In genomic region chr5:149037819-149038218, GRCh38 we compare ENCODE assay signal across 13 cellular contexts. TPM values are rescaled to one million over a fixed set of nuclear protein-coding genes. Genes with fewer than 3 reads are reported as not detected.
DNase-seq lines count a peak whose midpoint lies in the region; ATAC-seq, FAIRE-seq and TF ChIP-seq lines count a peak whose summit lies in the region.
"Had no signal": no experiment of that assay in that cellular context is flagged by ENCODE, and none has a peak within 500 bp of the region (broad histone marks: within the 10 kb centered on the region; RNA-seq: fewer than 3 reads in every experiment).

No MANE protein-coding gene starts in this region.

- no peaks in the 10 kb centered on the region for H3K79me2 ChIP-seq in endothelial cell of umbilical vein (ENCODE audit: control insufficient read depth, insufficient read depth, low read length)

- ATAC-seq in HG03060 (IDR thresholded peaks at IDR 0.05; ENCODE audit: low read depth, unreplicated experiment) (peak; percentile 53), GM19395 (IDR thresholded peaks at IDR 0.05; ENCODE audit: unreplicated experiment) (no peak)

- H2AFZ ChIP-seq in endothelial cell of umbilical vein (ENCODE audit: low read depth, low read length) = peak overlapping the region; percentile 56

- dilution Hi-C loops in endothelial cell of umbilical vein (cut with MboI; ENCODE audit: extremely low pct_ligation_motif_present, low sequenced_read_pairs) = no loop called here

- peaks cover 0 to 2% (median 0%) of the 10 kb centered on the region in 3 donors for H3K27me3 Mint-ChIP-seq in CD14-positive monocyte (ENCODE audit: low read depth in 3 of 3)

- intact Hi-C loops in CD14-positive monocyte (cut with micrococcal nuclease) = loop anchor here (10.0 kb wide), 3 partner anchors 303 to 853 kb away; no protein-coding TSS in a partner anchor
- intact Hi-C loops in endothelial cell of umbilical vein (cut with micrococcal nuclease) = loop anchor here (5.0 to 10.0 kb wide), 3 partner anchors 189 to 851 kb away; no protein-coding TSS in a partner anchor

- no peaks in the 10 kb centered on the region for H3K36me3 ChIP-seq in endothelial cell of umbilical vein (ENCODE audit: control insufficient read depth in 2 of 2, extremely low read depth in 1 of 2, insufficient read depth in 2 of 2, low read length in 2 of 2)
- H3K36me3 ChIP-seq: BE2C, cardiac muscle cell had no signal

- H3K27ac Mint-ChIP-seq in CD14-positive monocyte = peak overlapping the region in 6 of 7 donors; percentile 23 to 86 (median 72)

- POLR2A ChIA-PET in endothelial cell of umbilical vein (lab: Charles Lee) = no interaction called here

- H3K4me1 ChIP-seq in endothelial cell of umbilical vein (ENCODE audit: control insufficient read depth, extremely low read depth, insufficient read depth, low read length) = peaks cover 50% of the 10 kb centered on the region

- DNase-seq in CD14-positive monocyte (ENCODE audit: low spot score) (no peak), RPMI7951 (ENCODE audit: low read depth) (peak; percentile 69), endothelial cell of umbilical vein (ENCODE audit: low read depth, low spot score) (no peak), NCI-H2081 treated with DMSO at 0.1 percent for 48 hours (lab: John Stamatoyannopoulos, UW) (no peak), NCI-H510A treated with DMSO at 0.1 percent for 48 hours (lab: John Stamatoyannopoulos, UW) (no peak), DMS114 treated with DMSO at 0.1 percent for 48 hours (lab: John Stamatoyannopoulos, UW; ENCODE audit: unreplicated experiment) (no peak)
- DNase-seq: activated T-cell treated with anti-CD3 and anti-CD28 coated beads, Interleukin-2, amount 50 U/mL, for 24 hours; BE2C; NCI-H82; stimulated activated naive CD4-positive, alpha-beta T cell treated with Interleukin-2 at 50 U/mL for 16 hours had no signal

- H3K27me3 ChIP-seq in endothelial cell of umbilical vein (ENCODE audit: control insufficient read depth in 2 of 2, insufficient read depth in 2 of 2, low read length in 2 of 2) = no peaks in the 10 kb centered on the region
- H3K27me3 ChIP-seq: BE2C, cardiac muscle cell had no signal

- peak overlapping the region in 1 of 2 donors; percentile 40 for H3K4me3 Mint-ChIP-seq in CD14-positive monocyte
- H3K4me3 Mint-ChIP-seq: activated T-cell treated with anti-CD3 and anti-CD28 coated beads, Interleukin-2, amount 50 U/mL, for 24 hours had no signal

- H3K4me2 ChIP-seq in endothelial cell of umbilical vein (ENCODE audit: insufficient read depth, low read length) = no peak overlapping the region

- no TSS peak for BruUV-seq in endothelial cell of umbilical vein (replicated peaks; lab: Mats Ljungman, UMichigan)

- CTCF ChIA-PET in endothelial cell of umbilical vein (lab: Charles Lee) = interaction anchor here (1.3 to 9.6 kb wide), 7 partner anchors 35 to 305 kb away, joined by 5 to 278 read pairs (median 69); no protein-coding TSS in a partner anchor

- TF ChIP-seq CTCF in CD14-positive monocyte (IDR thresholded peaks at IDR 0.05) (no peak), endothelial cell of umbilical vein (IDR thresholded peaks at IDR 0.05; ENCODE audit: extremely low read depth in 1 of 2, insufficient read depth in 1 of 2, low read depth in 1 of 2, low read length in 2 of 2) (no peak)

- H3K36me3 Mint-ChIP-seq in CD14-positive monocyte = no peaks in the 10 kb centered on the region

- no peak for FAIRE-seq in endothelial cell of umbilical vein (lab: Jason Lieb, UNC)

- H3K4me1 Mint-ChIP-seq in CD14-positive monocyte = peaks cover 66% of the 10 kb centered on the region

- peak overlapping the region; percentile 66 for H3K27ac ChIP-seq in endothelial cell of umbilical vein (ENCODE audit: insufficient read depth, low read depth, low read length)
- H3K27ac ChIP-seq: cardiac muscle cell had no signal

- no peak for TF ChIP-seq POLR2A in endothelial cell of umbilical vein (IDR thresholded peaks at IDR 0.05; ENCODE audit: low read depth, low read length)

- no peaks in the 10 kb centered on the region for H3K9me3 ChIP-seq in endothelial cell of umbilical vein (replicated peaks; ENCODE audit: control insufficient read depth, insufficient read depth, low read length)
- H3K9me3 ChIP-seq: BE2C had no signal

- no peaks in the 10 kb centered on the region for H3K9me3 Mint-ChIP-seq in CD14-positive monocyte
- H3K9me3 Mint-ChIP-seq: activated T-cell treated with anti-CD3 and anti-CD28 coated beads, Interleukin-2, amount 50 U/mL, for 24 hours had no signal

- H3K4me3 ChIP-seq in endothelial cell of umbilical vein (replicated peaks in 1 of 3; ENCODE audit: insufficient read depth in 1 of 3, low read depth in 1 of 3, low read length in 3 of 3) = no peak overlapping the region
- H3K4me3 ChIP-seq: cardiac muscle cell had no signal

- no peak overlapping the region for H3K9ac ChIP-seq in endothelial cell of umbilical vein (replicated peaks; ENCODE audit: extremely low read depth, insufficient read depth, low read length)

- no peaks in the 10 kb centered on the region for H4K20me1 ChIP-seq in endothelial cell of umbilical vein (replicated peaks; ENCODE audit: control insufficient read depth, extremely low read depth, insufficient read depth, low read length)

- no peaks in the 10 kb centered on the region for H3K9me1 ChIP-seq in endothelial cell of umbilical vein (replicated peaks; ENCODE audit: control insufficient read depth, extremely low read depth, insufficient read depth, low read length)

TF ChIP-seq in endothelial cell of umbilical vein, 7 proteins besides CTCF, POLR2A, EP300 and RAD21:
- TF ChIP-seq JUN (IDR thresholded peaks at IDR 0.05; ENCODE audit: borderline replicate concordance, insufficient read depth, insufficient read length, low read depth) (no peak), POLR2AphosphoS5 (IDR thresholded peaks at IDR 0.05; ENCODE audit: insufficient read depth, low read depth, low read length) (no peak), MAX (IDR thresholded peaks at IDR 0.05; ENCODE audit: insufficient read depth, insufficient read length) (no peak)
TF ChIP-seq in endothelial cell of umbilical vein: peak in this region for 0.

RNA-seq across cellular contexts. Expression of gene SH3TC2, which starts 25.0 kb away (rescaled TPM):
- polyA plus RNA-seq in CD14-positive monocyte (under 1 TPM; 0.14 to 0.30 TPM), endothelial cell of umbilical vein (0.81 and 0.91 TPM in 2 replicates)
- 9.3 and 13.0 TPM in 2 replicates for total RNA-seq in RPMI7951 (2014; rRNA removed; shearing (Covaris generic))
- total RNA-seq in endothelial cell of umbilical vein = 3.3 and 4.3 TPM in 2 replicates
- polyA plus RNA-seq in endothelial cell of umbilical vein (2011; cell fraction: cytosol; rRNA removed) = 0.80 and 0.86 TPM in 2 replicates
- 3.6 and 4.3 TPM in 2 replicates for polyA plus RNA-seq in endothelial cell of umbilical vein (2011; cell fraction: nucleus; rRNA removed)
- polyA plus RNA-seq in endothelial cell of umbilical vein (2012) = 0.38 and 0.75 TPM in 2 replicates
- 2.9 and 3.1 TPM in 2 replicates for polyA minus RNA-seq in endothelial cell of umbilical vein
- polyA minus RNA-seq in endothelial cell of umbilical vein (2011; cell fraction: cytosol; rRNA and poly(A)+ RNA removed) = 1.5 TPM
- polyA minus RNA-seq in endothelial cell of umbilical vein (2011; cell fraction: nucleus; rRNA and poly(A)+ RNA removed) = 2.5 and 4.5 TPM in 2 replicates
